ENCODE assay signal across 8 cellular contexts in the genomic region with DNA sequence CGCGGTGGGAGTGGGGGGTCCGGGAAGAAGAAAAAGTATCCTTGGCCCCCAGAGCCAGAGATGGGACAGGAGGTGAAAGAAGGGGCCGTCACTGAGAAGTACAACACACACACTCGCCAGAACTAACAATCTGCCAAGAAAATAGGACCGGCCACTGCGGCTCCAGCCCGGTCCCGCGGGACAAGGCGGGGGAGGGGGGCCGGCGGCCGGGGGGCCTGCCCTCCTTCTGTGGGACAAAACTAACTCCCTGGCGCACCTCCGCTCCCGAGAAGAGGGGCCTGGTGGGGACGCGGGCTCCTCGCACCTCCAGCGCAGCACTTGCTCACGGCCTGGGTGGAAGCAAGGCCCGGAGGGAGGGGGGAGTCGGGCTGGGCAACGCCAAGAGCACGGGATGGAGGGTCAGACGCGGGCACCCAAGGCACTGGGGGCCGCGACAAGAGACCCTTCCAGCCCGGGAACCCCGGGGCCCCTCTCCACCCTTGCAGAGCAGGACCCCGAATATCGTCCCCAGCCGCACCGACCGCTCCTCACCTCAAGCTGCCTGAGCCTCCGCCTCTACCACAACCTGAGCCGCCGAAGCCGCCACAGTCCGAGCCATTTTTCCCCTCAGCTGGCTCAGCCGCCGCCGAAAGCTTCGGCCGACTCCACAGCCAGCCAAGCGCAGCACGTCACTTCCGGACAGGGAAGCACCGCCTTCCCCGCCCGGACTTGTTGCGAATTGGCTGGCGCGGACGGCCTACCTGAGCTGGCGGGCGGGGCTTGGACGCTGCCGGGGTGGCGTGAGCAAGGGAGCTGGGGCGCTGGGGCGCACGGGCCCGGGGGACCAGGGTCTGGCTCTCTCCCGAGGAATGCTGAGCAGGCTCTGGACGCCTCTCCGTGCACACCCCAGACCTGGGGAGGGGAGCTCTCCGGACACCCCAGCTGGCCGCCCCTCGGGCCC. TPM values are rescaled to one million over a fixed set of nuclear protein-coding genes. Genes with fewer than 3 reads are reported as not detected.
DNase-seq lines count a peak whose midpoint lies in the region; FAIRE-seq and TF ChIP-seq lines count a peak whose summit lies in the region.

A gene with protein sequence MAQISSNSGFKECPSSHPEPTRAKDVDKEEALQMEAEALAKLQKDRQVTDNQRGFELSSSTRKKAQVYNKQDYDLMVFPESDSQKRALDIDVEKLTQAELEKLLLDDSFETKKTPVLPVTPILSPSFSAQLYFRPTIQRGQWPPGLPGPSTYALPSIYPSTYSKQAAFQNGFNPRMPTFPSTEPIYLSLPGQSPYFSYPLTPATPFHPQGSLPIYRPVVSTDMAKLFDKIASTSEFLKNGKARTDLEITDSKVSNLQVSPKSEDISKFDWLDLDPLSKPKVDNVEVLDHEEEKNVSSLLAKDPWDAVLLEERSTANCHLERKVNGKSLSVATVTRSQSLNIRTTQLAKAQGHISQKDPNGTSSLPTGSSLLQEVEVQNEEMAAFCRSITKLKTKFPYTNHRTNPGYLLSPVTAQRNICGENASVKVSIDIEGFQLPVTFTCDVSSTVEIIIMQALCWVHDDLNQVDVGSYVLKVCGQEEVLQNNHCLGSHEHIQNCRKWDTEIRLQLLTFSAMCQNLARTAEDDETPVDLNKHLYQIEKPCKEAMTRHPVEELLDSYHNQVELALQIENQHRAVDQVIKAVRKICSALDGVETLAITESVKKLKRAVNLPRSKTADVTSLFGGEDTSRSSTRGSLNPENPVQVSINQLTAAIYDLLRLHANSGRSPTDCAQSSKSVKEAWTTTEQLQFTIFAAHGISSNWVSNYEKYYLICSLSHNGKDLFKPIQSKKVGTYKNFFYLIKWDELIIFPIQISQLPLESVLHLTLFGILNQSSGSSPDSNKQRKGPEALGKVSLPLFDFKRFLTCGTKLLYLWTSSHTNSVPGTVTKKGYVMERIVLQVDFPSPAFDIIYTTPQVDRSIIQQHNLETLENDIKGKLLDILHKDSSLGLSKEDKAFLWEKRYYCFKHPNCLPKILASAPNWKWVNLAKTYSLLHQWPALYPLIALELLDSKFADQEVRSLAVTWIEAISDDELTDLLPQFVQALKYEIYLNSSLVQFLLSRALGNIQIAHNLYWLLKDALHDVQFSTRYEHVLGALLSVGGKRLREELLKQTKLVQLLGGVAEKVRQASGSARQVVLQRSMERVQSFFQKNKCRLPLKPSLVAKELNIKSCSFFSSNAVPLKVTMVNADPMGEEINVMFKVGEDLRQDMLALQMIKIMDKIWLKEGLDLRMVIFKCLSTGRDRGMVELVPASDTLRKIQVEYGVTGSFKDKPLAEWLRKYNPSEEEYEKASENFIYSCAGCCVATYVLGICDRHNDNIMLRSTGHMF (N-terminal part only) (minus strand): TSS at position 670 of the 940 bp plus-strand sequence. CDS start 38,245 bp downstream, outside the sequence.

- DNase-seq in HCEC 1CT: peak; percentile 93
- DNase-seq in MM.1S: peak; percentile 98
- DNase-seq in SHP77 treated with DMSO at 0.1 percent for 48 hours (lab: John Stamatoyannopoulos, UW): peak; percentile 39
- peak; percentile 98 for DNase-seq in activated effector memory CD4-positive, alpha-beta T cell treated with anti-CD3 and anti-CD28 coated beads, Interleukin-2, amount 50 U/mL, for 16 hours
- peak; percentile 90 for DNase-seq in fibroblast of the aortic adventitia (ENCODE audit: low read depth)

- peak within 1 kb of the TSS; percentile 80 for H3K4me3 ChIP-seq in MM.1S (ENCODE audit: low read length)
- H3K4me3 ChIP-seq in fibroblast of the aortic adventitia (ENCODE audit: low read depth, low read length): peak within 1 kb of the TSS; percentile 95

- H3K27me3 Mint-ChIP-seq in nephron (ENCODE audit: low read depth): no peaks in the 10 kb centered on the region
- H3K27me3 Mint-ChIP-seq in stimulated activated naive CD8-positive, alpha-beta T cell treated with anti-CD3 and anti-CD28 coated beads, Interleukin-15, Interleukin-2, amounts not matched to agents 100 ng/mL and 50 ng/mL, for 24 hours: no peaks in the 10 kb centered on the region

- H3K9me3 Mint-ChIP-seq in nephron: no peaks in the 10 kb centered on the region
- no peaks in the 10 kb centered on the region for H3K9me3 Mint-ChIP-seq in stimulated activated naive CD8-positive, alpha-beta T cell treated with anti-CD3 and anti-CD28 coated beads, Interleukin-15, Interleukin-2, amounts not matched to agents 100 ng/mL and 50 ng/mL, for 24 hours

- no peaks in the 10 kb centered on the region for H3K9me2 ChIP-seq in MM.1S (replicated peaks; ENCODE audit: insufficient read depth, low read length)

- peak within 1 kb of the TSS; percentile 93 to 99 (median 98) for H3K27ac Mint-ChIP-seq in nephron
- H3K27ac Mint-ChIP-seq in stimulated activated naive CD8-positive, alpha-beta T cell treated with anti-CD3 and anti-CD28 coated beads, Interleukin-15, Interleukin-2, amounts not matched to agents 100 ng/mL and 50 ng/mL, for 24 hours: peak within 1 kb of the TSS; percentile 94

- H3K4me1 Mint-ChIP-seq in nephron: peaks cover 27% of the 10 kb centered on the region
- H3K4me1 Mint-ChIP-seq in stimulated activated naive CD8-positive, alpha-beta T cell treated with anti-CD3 and anti-CD28 coated beads, Interleukin-15, Interleukin-2, amounts not matched to agents 100 ng/mL and 50 ng/mL, for 24 hours (ENCODE audit: low read depth): peaks cover 43% of the 10 kb centered on the region

- H3K27me3 ChIP-seq in MM.1S (replicated peaks; ENCODE audit: insufficient read depth, low read length): no peaks in the 10 kb centered on the region

- peaks cover 20% of the 10 kb centered on the region for H3K36me3 Mint-ChIP-seq in nephron (ENCODE audit: low read depth)
- H3K36me3 Mint-ChIP-seq in stimulated activated naive CD8-positive, alpha-beta T cell treated with anti-CD3 and anti-CD28 coated beads, Interleukin-15, Interleukin-2, amounts not matched to agents 100 ng/mL and 50 ng/mL, for 24 hours (ENCODE audit: low read depth): peaks cover 6% of the 10 kb centered on the region

- peak within 1 kb of the TSS; percentile 91 for H3K9ac ChIP-seq in MM.1S (ENCODE audit: low read length)

- FAIRE-seq in G401.6 (lab: Jason Lieb, UNC): peak; percentile 81

- no peaks in the 10 kb centered on the region for H3F3A ChIP-seq in MM.1S (ENCODE audit: insufficient read depth, low read length)

- H4K20me1 ChIP-seq in MM.1S (ENCODE audit: insufficient read depth, low read length): no peaks in the 10 kb centered on the region

- H3K36me3 ChIP-seq in MM.1S (replicated peaks; ENCODE audit: insufficient read depth, low read length): no peaks in the 10 kb centered on the region

- peak within 1 kb of the TSS; percentile 88 for H3K4me2 ChIP-seq in MM.1S (ENCODE audit: low read depth, low read length)

- H2AFZ ChIP-seq in MM.1S (ENCODE audit: low read length): peak within 1 kb of the TSS; percentile 86

- peaks cover 5% of the 10 kb centered on the region for H3K4me1 ChIP-seq in MM.1S (ENCODE audit: low read length)

- peak within 1 kb of the TSS; percentile 64; the same call in 1 of the 2 replicates for H3K27ac ChIP-seq in MM.1S (ENCODE audit: low read length)

- peak within 1 kb of the TSS; percentile 93 to 99 (median 96) for H3K4me3 Mint-ChIP-seq in nephron
- H3K4me3 Mint-ChIP-seq in stimulated activated naive CD8-positive, alpha-beta T cell treated with anti-CD3 and anti-CD28 coated beads, Interleukin-15, Interleukin-2, amounts not matched to agents 100 ng/mL and 50 ng/mL, for 24 hours: peak within 1 kb of the TSS; percentile 98

- no peak for TF ChIP-seq CTCF in MM.1S (IDR thresholded peaks at IDR 0.05; ENCODE audit: low read length)
- no peak for TF ChIP-seq CTCF in fibroblast of the aortic adventitia (IDR thresholded peaks at IDR 0.05; ENCODE audit: insufficient read depth, low read length)
- TF ChIP-seq CTCF in nephron (IDR thresholded peaks at IDR 0.05; ENCODE audit: unreplicated experiment in 3 of 3): no peak

- H3K79me2 ChIP-seq in MM.1S (ENCODE audit: low read length): peaks cover 54% of the 10 kb centered on the region

- H3K9me3 ChIP-seq in MM.1S (replicated peaks; ENCODE audit: insufficient read depth, low read length): no peaks in the 10 kb centered on the region

RNA-seq across cellular contexts. Expression of the gene that starts here (rescaled TPM):
- total RNA-seq in fibroblast of the aortic adventitia (ENCODE audit: low replicate concordance): 41.0 and 60.0 TPM in 2 replicates

Comparison
In these comparisons a context has a peak if more than half of its experiments do, and no peak if none do; other contexts are left out.
1. Peak in every context shown above with its lines: DNase-seq, H3K4me3 ChIP-seq and H3K27ac ChIP-seq.
2. DNase-seq: peak in every context shown above with its lines; median percentile 98 in MM.1S; 98 in activated effector memory CD4-positive, alpha-beta T cell treated with anti-CD3 and anti-CD28 coated beads, Interleukin-2, amount 50 U/mL, for 16 hours; 93 in HCEC 1CT; 90 in fibroblast of the aortic adventitia; 39 in SHP77 treated with DMSO at 0.1 percent for 48 hours.